In the genomic region with DNA sequence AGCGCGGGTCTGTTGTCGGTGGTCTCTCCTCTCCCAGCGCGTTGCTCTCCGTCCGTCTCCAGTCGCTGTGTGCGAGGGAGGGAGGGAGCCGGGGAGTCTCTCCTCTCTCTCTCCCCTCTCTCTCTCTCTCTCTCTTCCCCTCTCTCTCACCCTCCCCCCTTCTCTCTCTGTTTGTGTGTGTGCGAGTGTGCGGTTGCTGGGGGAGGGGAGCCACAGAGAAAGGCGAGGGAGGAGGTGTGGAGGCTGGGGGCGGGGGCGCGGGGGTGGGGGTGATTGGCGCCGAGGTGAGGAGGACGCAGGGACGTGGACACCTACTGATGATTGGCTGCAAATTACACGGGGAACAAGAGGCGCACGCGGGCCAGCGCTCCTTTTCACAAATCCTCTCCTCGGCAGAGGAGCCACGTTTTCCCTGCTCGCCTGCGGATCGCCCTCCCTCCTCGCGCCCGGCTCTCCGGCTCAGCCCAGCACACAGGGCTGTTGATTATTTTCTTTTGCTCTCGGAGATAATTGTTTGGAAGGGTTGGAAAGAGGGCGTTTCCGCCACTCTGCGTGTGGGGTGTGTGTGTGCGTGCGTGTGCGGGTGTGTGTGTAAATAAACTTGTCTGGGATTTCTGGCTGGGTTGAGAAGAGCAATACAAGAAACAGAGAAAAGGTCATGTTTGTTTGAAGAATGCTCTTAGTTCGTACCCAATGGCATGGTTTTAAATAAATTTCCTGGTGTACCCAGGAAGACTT, we compare ENCODE assay signal across 1 cellular context.
TF ChIP-seq lines count a peak whose summit lies in the region.

TSS of gene CXXC4 (minus strand) at position 73 of the 738 bp plus-strand sequence. CDS start 3,092 bp downstream, outside the sequence.

TF ChIP-seq in SK-N-SH, 30 proteins besides CTCF, POLR2A, EP300 and RAD21 (continued from another document):
- TF ChIP-seq, protein P1, sequence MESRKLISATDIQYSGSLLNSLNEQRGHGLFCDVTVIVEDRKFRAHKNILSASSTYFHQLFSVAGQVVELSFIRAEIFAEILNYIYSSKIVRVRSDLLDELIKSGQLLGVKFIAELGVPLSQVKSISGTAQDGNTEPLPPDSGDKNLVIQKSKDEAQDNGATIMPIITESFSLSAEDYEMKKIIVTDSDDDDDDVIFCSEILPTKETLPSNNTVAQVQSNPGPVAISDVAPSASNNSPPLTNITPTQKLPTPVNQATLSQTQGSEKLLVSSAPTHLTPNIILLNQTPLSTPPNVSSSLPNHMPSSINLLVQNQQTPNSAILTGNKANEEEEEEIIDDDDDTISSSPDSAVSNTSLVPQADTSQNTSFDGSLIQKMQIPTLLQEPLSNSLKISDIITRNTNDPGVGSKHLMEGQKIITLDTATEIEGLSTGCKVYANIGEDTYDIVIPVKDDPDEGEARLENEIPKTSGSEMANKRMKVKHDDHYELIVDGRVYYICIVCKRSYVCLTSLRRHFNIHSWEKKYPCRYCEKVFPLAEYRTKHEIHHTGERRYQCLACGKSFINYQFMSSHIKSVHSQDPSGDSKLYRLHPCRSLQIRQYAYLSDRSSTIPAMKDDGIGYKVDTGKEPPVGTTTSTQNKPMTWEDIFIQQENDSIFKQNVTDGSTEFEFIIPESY (IDR thresholded peaks at IDR 0.05; ENCODE audit: borderline replicate concordance, low read depth), result no peak
- TF ChIP-seq MXI1 (IDR thresholded peaks at IDR 0.05; ENCODE audit: low read depth, low read length), result peak; percentile 49
- no peak for TF ChIP-seq JUND (IDR thresholded peaks at IDR 0.05)
TF ChIP-seq in SK-N-SH: peak in this region for 4.
